Comparison of ENCODE assay signal across 23 cellular contexts in genomic region chr1:241202321-241202845, GRCh38.
DNase-seq lines count a peak whose midpoint lies in the region; ATAC-seq and TF ChIP-seq lines count a peak whose summit lies in the region.
"Had no signal": no experiment of that assay in that cellular context is flagged by ENCODE, and none has a peak within 500 bp of the region (broad histone marks: within the 10 kb centered on the region; RNA-seq: fewer than 3 reads in every experiment).

No MANE protein-coding gene starts in this region.

- no peaks in the 10 kb centered on the region for H3K9me3 ChIP-seq in neuronal stem cell (replicated peaks in 1 of 2; ENCODE audit: control insufficient read depth in 2 of 2, insufficient read depth in 1 of 2, low read depth in 1 of 2, low read length in 2 of 2)
- H3K9me3 ChIP-seq: MG63, SJCRH30 had no signal

- no peak overlapping the region for H2BK12ac ChIP-seq in neuronal stem cell (ENCODE audit: low read length)

- H3K9me3 Mint-ChIP-seq in immature natural killer cell = peaks cover 4 to 20% (median 9%) of the 10 kb centered on the region in 6 donors
- H3K9me3 Mint-ChIP-seq: activated T-helper 1 cell treated with anti-CD3 and anti-CD28 coated beads, Interleukin-12 subunit alpha, Interleukin-12 subunit beta, Interleukin-2, Interleukin-4 antibody, amounts not matched to agents 30 ng/mL and 10 ng/mL and 1 ng/mL, durations not matched to agents 14 hours and 24 hours and 36 hours had no signal

- H2AK5ac ChIP-seq in neuronal stem cell (ENCODE audit: low read depth, low read length) = no peak overlapping the region

- H3K4me3 Mint-ChIP-seq in immature natural killer cell = no peak overlapping the region
- H3K4me3 Mint-ChIP-seq: activated naive CD8-positive, alpha-beta T cell; activated T-helper 1 cell treated with anti-CD3 and anti-CD28 coated beads, Interleukin-12 subunit alpha, Interleukin-12 subunit beta, Interleukin-2, Interleukin-4 antibody, amounts not matched to agents 30 ng/mL and 10 ng/mL and 1 ng/mL, durations not matched to agents 14 hours and 24 hours and 36 hours; CD8-positive, alpha-beta memory T cell; memory B cell; naive thymus-derived CD4-positive, alpha-beta T cell had no signal

- H3K27ac Mint-ChIP-seq in immature natural killer cell = no peak overlapping the region
- H3K27ac Mint-ChIP-seq: activated naive CD8-positive, alpha-beta T cell; activated T-helper 1 cell treated with anti-CD3 and anti-CD28 coated beads, Interleukin-12 subunit alpha, Interleukin-12 subunit beta, Interleukin-2, Interleukin-4 antibody, amounts not matched to agents 30 ng/mL and 10 ng/mL and 1 ng/mL, durations not matched to agents 14 hours and 24 hours and 36 hours; memory B cell had no signal

- H2BK15ac ChIP-seq in neuronal stem cell (ENCODE audit: low read length) = no peak overlapping the region

- no CpG with 5 or more reads among the region's 5 CpGs for WGBS in neuronal stem cell (ENCODE audit: extremely low coverage in 2 of 2, insufficient read length in 2 of 2, insufficient replicate concordance in 1 of 2), 2 donors

- H4K8ac ChIP-seq in neuronal stem cell (ENCODE audit: low read depth, low read length) = no peak overlapping the region

- no peak overlapping the region for H4K91ac ChIP-seq in neuronal stem cell (ENCODE audit: low read depth, low read length, poor library complexity)

- no peak overlapping the region for H3K4me3 ChIP-seq in neuronal stem cell (ENCODE audit: low read length in 2 of 2)
- H3K4me3 ChIP-seq: MG63, SJCRH30 had no signal

- H3K4me1 Mint-ChIP-seq in immature natural killer cell = no peaks in the 10 kb centered on the region
- H3K4me1 Mint-ChIP-seq: CD8-positive, alpha-beta memory T cell; memory B cell; naive thymus-derived CD4-positive, alpha-beta T cell had no signal

- no peaks in the 10 kb centered on the region for H3K36me3 ChIP-seq in neuronal stem cell (replicated peaks in 1 of 2; ENCODE audit: control insufficient read depth in 2 of 2, insufficient read depth in 2 of 2, low read length in 2 of 2)
- H3K36me3 ChIP-seq: MG63, SJCRH30 had no signal

- H3K9ac ChIP-seq in neuronal stem cell (ENCODE audit: low read depth, low read length, poor library complexity) = no peak overlapping the region

- no peaks in the 10 kb centered on the region for H3K4me1 ChIP-seq in foreskin keratinocyte
- no peaks in the 10 kb centered on the region for H3K4me1 ChIP-seq in neuronal stem cell (ENCODE audit: control insufficient read depth in 2 of 2, insufficient read depth in 1 of 2, low read depth in 1 of 2, low read length in 2 of 2)
- H3K4me1 ChIP-seq: SJCRH30 had no signal

- DNase-seq in HuH-7 (ENCODE audit: low spot score) (peak; percentile 22), foreskin keratinocyte (peak; percentile 7 to 25), mucosa of gallbladder (ENCODE audit: low spot score) (peak; percentile 18), immature natural killer cell (no peak), neuronal stem cell (ENCODE audit: low spot score) (no peak)
- DNase-seq: CD8-positive, alpha-beta memory T cell; DND-41; erythroblast; foreskin melanocyte; hippocampal formation; kidney; MG63; naive thymus-derived CD4-positive, alpha-beta T cell; NCI-H1436; NCI-H510A treated with DMSO at 0.1 percent for 48 hours; NK-92 treated with Interleukin-12 subunit alpha and Interleukin-12 subunit beta, amount 100 ng/mL, for 24 hours; SJCRH30; T-helper 1 cell had no signal

- H2AFZ ChIP-seq in neuronal stem cell (ENCODE audit: low read length) = no peak overlapping the region

- ATAC-seq in foreskin keratinocyte = no peak
- no peak for ATAC-seq in SK-N-SH treated with all-trans-retinoic acid at 6 μM for 48 hours
- ATAC-seq in HG02759 (IDR thresholded peaks at IDR 0.05; ENCODE audit: unreplicated experiment) = no peak
- ATAC-seq: naive thymus-derived CD4-positive, alpha-beta T cell had no signal

- no peak overlapping the region for H3K4me2 ChIP-seq in neuronal stem cell (ENCODE audit: insufficient read depth, low read length, poor library complexity, severe bottlenecking)

- H2BK120ac ChIP-seq in neuronal stem cell (ENCODE audit: low read depth, low read length) = no peak overlapping the region

- no peaks in the 10 kb centered on the region for H3K79me1 ChIP-seq in neuronal stem cell (ENCODE audit: low read depth, low read length)

- H3K27me3 Mint-ChIP-seq in immature natural killer cell (ENCODE audit: low read depth in 3 of 3) = peaks cover 0 to 4% (median 3%) of the 10 kb centered on the region in 3 donors
- H3K27me3 Mint-ChIP-seq: activated naive CD8-positive, alpha-beta T cell; CD8-positive, alpha-beta memory T cell; memory B cell; naive thymus-derived CD4-positive, alpha-beta T cell had no signal

- no peak overlapping the region for H2BK5ac ChIP-seq in neuronal stem cell (ENCODE audit: low read length)

- H3K18ac ChIP-seq in neuronal stem cell (ENCODE audit: low read length) = no peak overlapping the region

- H3K27me3 ChIP-seq in foreskin keratinocyte = no peaks in the 10 kb centered on the region
- no peaks in the 10 kb centered on the region for H3K27me3 ChIP-seq in neuronal stem cell (ENCODE audit: control insufficient read depth in 3 of 3, insufficient read depth in 3 of 3, low read depth in 1 of 3, low read length in 3 of 3)
- H3K27me3 ChIP-seq: SJCRH30 had no signal

- no peak overlapping the region for H3K4ac ChIP-seq in neuronal stem cell (ENCODE audit: low read length)

- no peak overlapping the region for H3K14ac ChIP-seq in neuronal stem cell (ENCODE audit: low read length)

- no peaks in the 10 kb centered on the region for H3K36me3 Mint-ChIP-seq in immature natural killer cell
- H3K36me3 Mint-ChIP-seq: activated naive CD8-positive, alpha-beta T cell; CD8-positive, alpha-beta memory T cell; memory B cell; naive thymus-derived CD4-positive, alpha-beta T cell had no signal

- H3K23ac ChIP-seq in neuronal stem cell (ENCODE audit: low read depth, low read length, poor library complexity) = no peak overlapping the region

- H3K27ac ChIP-seq in foreskin keratinocyte (no peak overlapping the region), neuronal stem cell (replicated peaks; ENCODE audit: low read length) (no peak overlapping the region)
- H3K27ac ChIP-seq: SJCRH30 had no signal

- TF ChIP-seq CTCF in foreskin keratinocyte (conservative IDR thresholded peaks at IDR 0.05) = no peak

TF ChIP-seq in SK-N-SH treated with all-trans-retinoic acid at 6 μM for 48 hours, 23 proteins besides CTCF, POLR2A, EP300 and RAD21:
- no peak for TF ChIP-seq BACH2 (CRISPR knock-in tag; IDR thresholded peaks at IDR 0.05; ENCODE audit: borderline replicate concordance)
- no peak for TF ChIP-seq SNAI2 (CRISPR knock-in tag; IDR thresholded peaks at IDR 0.05)
- no peak for TF ChIP-seq RARB (CRISPR knock-in tag; IDR thresholded peaks at IDR 0.05)
- TF ChIP-seq OSR1 (CRISPR knock-in tag; IDR thresholded peaks at IDR 0.05) = no peak

Comparison
In these comparisons a context has a peak if more than half of its experiments do, and no peak if none do; other contexts are left out.
1. DNase-seq: peak in HuH-7 (single experiment), foreskin keratinocyte (2 of 2) and mucosa of gallbladder (single experiment); none in immature natural killer cell (0 of 3) and neuronal stem cell (single experiment).